ENCODE assay signal across 14 cellular contexts in genomic region chr4:8236920-8237195, GRCh38. TPM values are rescaled to one million over a fixed set of nuclear protein-coding genes. Genes with fewer than 3 reads are reported as not detected.
DNase-seq lines count a peak whose midpoint lies in the region; ATAC-seq and TF ChIP-seq lines count a peak whose summit lies in the region.
"Had no signal": no experiment of that assay in that cellular context is flagged by ENCODE, and none has a peak within 500 bp of the region (broad histone marks: within the 10 kb centered on the region; RNA-seq: fewer than 3 reads in every experiment).

No MANE protein-coding gene starts in this region.

- H3K36me3 Mint-ChIP-seq in T-helper 17 cell (ENCODE audit: low read depth) (no peaks in the 10 kb centered on the region), osteocyte (ENCODE audit: unreplicated experiment) (peaks cover 1% of the 10 kb centered on the region)
- peaks cover 22 to 33% of the 10 kb centered on the region in 2 donors for H3K36me3 Mint-ChIP-seq in stimulated activated naive B cell treated with anti-CD40 and anti-IgM and Interleukin-4, amounts not matched to agents 10 μg/mL and 1 μg/mL and 100 μg/mL, for 72 hours

- H3K27me3 Mint-ChIP-seq in T-helper 17 cell: no peaks in the 10 kb centered on the region
- H3K27me3 Mint-ChIP-seq in stimulated activated naive B cell treated with anti-CD40 and anti-IgM and Interleukin-4, amounts not matched to agents 10 μg/mL and 1 μg/mL and 100 μg/mL, for 72 hours: no peaks in the 10 kb centered on the region
- no peaks in the 10 kb centered on the region for H3K27me3 Mint-ChIP-seq in osteocyte (ENCODE audit: unreplicated experiment)
- H3K27me3 Mint-ChIP-seq: CD4-positive, alpha-beta T cell had no signal

- peak overlapping the region; percentile 30 for H3K27ac Mint-ChIP-seq in T-helper 17 cell
- H3K27ac Mint-ChIP-seq in stimulated activated naive B cell treated with anti-CD40 and anti-IgM and Interleukin-4, amounts not matched to agents 10 μg/mL and 1 μg/mL and 100 μg/mL, for 72 hours: peak overlapping the region; percentile 73
- H3K27ac Mint-ChIP-seq in osteocyte (ENCODE audit: unreplicated experiment): no peak overlapping the region
- H3K27ac Mint-ChIP-seq: CD4-positive, alpha-beta T cell had no signal

- H3K27ac ChIP-seq in KOPT-K1 (ENCODE audit: low read depth, low read length, poor library complexity, severe bottlenecking): peak overlapping the region; percentile 53
- H3K27ac ChIP-seq: C4-2B, GM23248 had no signal

- H3K36me3 ChIP-seq in H7 (replicated peaks; ENCODE audit: control insufficient read depth, insufficient read depth, low read length) (no peaks in the 10 kb centered on the region), KOPT-K1 (ENCODE audit: insufficient read depth, low read length) (peaks cover 44% of the 10 kb centered on the region)

- H3K9me3 Mint-ChIP-seq in stimulated activated naive B cell treated with anti-CD40 and anti-IgM and Interleukin-4, amounts not matched to agents 10 μg/mL and 1 μg/mL and 100 μg/mL, for 72 hours: peaks cover 0 to 2% of the 10 kb centered on the region in 2 donors
- H3K9me3 Mint-ChIP-seq in osteocyte (ENCODE audit: unreplicated experiment): no peaks in the 10 kb centered on the region

- H3K4me1 Mint-ChIP-seq in T-helper 17 cell (peaks cover 11% of the 10 kb centered on the region), osteocyte (ENCODE audit: unreplicated experiment) (peaks cover 3% of the 10 kb centered on the region)
- H3K4me1 Mint-ChIP-seq in stimulated activated naive B cell treated with anti-CD40 and anti-IgM and Interleukin-4, amounts not matched to agents 10 μg/mL and 1 μg/mL and 100 μg/mL, for 72 hours: peaks cover 20 to 34% of the 10 kb centered on the region in 2 donors

- DNase-seq in H7 (peak; percentile 38), T-helper 17 cell (no peak), osteocyte (ENCODE audit: extremely low spot score, unreplicated experiment) (no peak), T-helper 9 cell (no peak), NCI-H146 treated with DMSO at 0.1 percent for 48 hours (lab: John Stamatoyannopoulos, UW; ENCODE audit: unreplicated experiment) (no peak)
- DNase-seq in stimulated activated naive B cell treated with anti-CD40 and anti-IgM and Interleukin-4, amounts not matched to agents 10 μg/mL and 1 μg/mL and 100 μg/mL, for 72 hours: no peak
- DNase-seq: ACHN, Caco-2, GM23248, HCEC 1CT had no signal

- TF ChIP-seq CTCF in osteocyte (IDR thresholded peaks at IDR 0.05): no peak

- ATAC-seq in T-helper 17 cell: no peak
- ATAC-seq in stimulated activated naive B cell treated with anti-CD40 and anti-IgM and Interleukin-4, amounts not matched to agents 10 μg/mL and 1 μg/mL and 100 μg/mL, for 72 hours (replicated peaks): no peak

- H3K4me3 ChIP-seq in H7 (ENCODE audit: insufficient read depth, low read depth, low read length): no peak overlapping the region
- H3K4me3 ChIP-seq: GM23248 had no signal

- no peaks in the 10 kb centered on the region for H3K9me3 ChIP-seq in KOPT-K1 (ENCODE audit: insufficient read depth, low read length, poor library complexity, severe bottlenecking)
- no peaks in the 10 kb centered on the region for H3K9me3 ChIP-seq in T-helper 17 cell (ENCODE audit: control insufficient read depth, low read length, poor library complexity, severe bottlenecking)
- H3K9me3 ChIP-seq: Caco-2 had no signal

- no peaks in the 10 kb centered on the region for H3K27me3 ChIP-seq in H7 (ENCODE audit: control insufficient read depth, insufficient read depth, low read length)

- H3K4me3 Mint-ChIP-seq in T-helper 17 cell (no peak overlapping the region), osteocyte (ENCODE audit: unreplicated experiment) (no peak overlapping the region)
- H3K4me3 Mint-ChIP-seq in stimulated activated naive B cell treated with anti-CD40 and anti-IgM and Interleukin-4, amounts not matched to agents 10 μg/mL and 1 μg/mL and 100 μg/mL, for 72 hours: no peak overlapping the region
- H3K4me3 Mint-ChIP-seq: CD4-positive, alpha-beta T cell had no signal

RNA-seq across cellular contexts. Expression of gene HTRA3, which starts 32.7 kb away (rescaled TPM):
- total RNA-seq in H7 (2014; rRNA removed; shearing (Covaris generic)): 3.8 and 4.6 TPM in 2 replicates
- total RNA-seq in T-helper 17 cell (not detected), osteocyte (0.16 and 0.37 TPM in 2 replicates)
- total RNA-seq: CD4-positive, alpha-beta T cell; HT-29 had no signal

RNA-seq across cellular contexts. Expression of gene SH3TC1, which starts 37.8 kb away (rescaled TPM):
- 0.59 and 2.2 TPM in 2 replicates for total RNA-seq in H7 (2014; rRNA removed; shearing (Covaris generic))
- total RNA-seq in T-helper 17 cell (100 to 1,000 TPM; 134 TPM), osteocyte (0.70 and 1.6 TPM in 2 replicates)

Comparison
In these comparisons a context has a peak if more than half of its experiments do, and no peak if none do; other contexts are left out.
1. RNA of gene SH3TC1, which starts 37.8 kb away (total RNA-seq): 134 TPM in T-helper 17 cell; 0.59 to 2.2 TPM in H7 and 0.70 to 1.6 TPM in osteocyte; every median in the first group is over 10 times any median in the second.